ENCODE assay signal across 10 cellular contexts in genomic region chr4:82017680-82018079, GRCh38.
DNase-seq lines count a peak whose midpoint lies in the region; TF ChIP-seq lines count a peak whose summit lies in the region.
"Had no signal": no experiment of that assay in that cellular context is flagged by ENCODE, and none has a peak within 500 bp of the region (broad histone marks: within the 10 kb centered on the region; RNA-seq: fewer than 3 reads in every experiment).

No MANE protein-coding gene starts in this region.

- H3K79me2 ChIP-seq in osteoblast (ENCODE audit: insufficient read depth, low read length), result no peaks in the 10 kb centered on the region

- H3K4me2 ChIP-seq in osteoblast (ENCODE audit: insufficient read depth, low read length), result no peak overlapping the region

- no peaks in the 10 kb centered on the region for H3K9me3 ChIP-seq in osteoblast (ENCODE audit: low read depth, low read length)

- H3K27me3 ChIP-seq in GM06990 (replicated peaks; ENCODE audit: control insufficient read depth, insufficient read depth, low read length) (no peaks in the 10 kb centered on the region), osteoblast (ENCODE audit: insufficient read depth, low read length) (no peaks in the 10 kb centered on the region)

- no peaks in the 10 kb centered on the region for H4K20me1 ChIP-seq in osteoblast (ENCODE audit: insufficient read depth, low read length)

- in situ Hi-C loops in astrocyte of the spinal cord (cut with HindIII; ENCODE audit: low sequenced_read_pairs), result no loop called here

- TF ChIP-seq CTCF in GM06990 (IDR thresholded peaks at IDR 0.05; ENCODE audit: insufficient read depth, low read length, poor library complexity, severe bottlenecking), result no peak
- TF ChIP-seq CTCF in astrocyte of the spinal cord (IDR thresholded peaks at IDR 0.05; ENCODE audit: low read depth, low read length), result no peak
- no peak for TF ChIP-seq CTCF in osteoblast (IDR thresholded peaks at IDR 0.05; ENCODE audit: extremely low read depth, low read depth, low read length)

- DNase-seq in GM06990 (ENCODE audit: extremely low read depth, insufficient read length) (peak; percentile 5), KG1 (lab: John Stamatoyannopoulos, UW) (peak; percentile 30), astrocyte of the spinal cord (ENCODE audit: low read depth, low spot score) (peak; percentile 8), medulla oblongata (ENCODE audit: extremely low spot score) (peak; percentile 16), osteoblast (ENCODE audit: insufficient read length, low spot score, missing footprints) (no peak), pons (ENCODE audit: low spot score) (no peak)
- DNase-seq in activated effector memory CD4-positive, alpha-beta T cell treated with Interleukin-2 at 50 U/mL for 16 hours, result no peak
- no peak for DNase-seq in activated naive CD4-positive, alpha-beta T cell treated with anti-CD3 and anti-CD28 coated beads, Interleukin-2, amount 50 U/mL, for 16 hours
- DNase-seq: NCI-H1105 treated with DMSO at 0.1 percent for 48 hours, Right ventricle myocardium superior had no signal

- H2AFZ ChIP-seq in osteoblast (ENCODE audit: low read length), result no peak overlapping the region

- H3K4me3 ChIP-seq in GM06990 (replicated peaks; ENCODE audit: low read depth, low read length) (no peak overlapping the region), astrocyte of the spinal cord (ENCODE audit: low read depth, low read length) (no peak overlapping the region), osteoblast (ENCODE audit: insufficient read depth, low read length) (no peak overlapping the region)

- no peaks in the 10 kb centered on the region for H3K36me3 ChIP-seq in GM06990 (ENCODE audit: control insufficient read depth, insufficient read depth, low read length)
- H3K36me3 ChIP-seq in osteoblast (ENCODE audit: insufficient read depth, low read length), result no peaks in the 10 kb centered on the region

- no peak overlapping the region for H3K27ac ChIP-seq in osteoblast (ENCODE audit: low read depth, low read length)

- no peaks in the 10 kb centered on the region for H3K4me1 ChIP-seq in osteoblast (ENCODE audit: insufficient read depth, low read length)

Comparison
In these comparisons a context has a peak if more than half of its experiments do, and no peak if none do; other contexts are left out.
1. DNase-seq: peak in GM06990 (single experiment), KG1 (single experiment), astrocyte of the spinal cord (single experiment) and medulla oblongata (single experiment); none in osteoblast (single experiment), pons (single experiment), activated effector memory CD4-positive, alpha-beta T cell treated with Interleukin-2 at 50 U/mL for 16 hours (single experiment) and activated naive CD4-positive, alpha-beta T cell treated with anti-CD3 and anti-CD28 coated beads, Interleukin-2, amount 50 U/mL, for 16 hours (single experiment).